In the genomic region with DNA sequence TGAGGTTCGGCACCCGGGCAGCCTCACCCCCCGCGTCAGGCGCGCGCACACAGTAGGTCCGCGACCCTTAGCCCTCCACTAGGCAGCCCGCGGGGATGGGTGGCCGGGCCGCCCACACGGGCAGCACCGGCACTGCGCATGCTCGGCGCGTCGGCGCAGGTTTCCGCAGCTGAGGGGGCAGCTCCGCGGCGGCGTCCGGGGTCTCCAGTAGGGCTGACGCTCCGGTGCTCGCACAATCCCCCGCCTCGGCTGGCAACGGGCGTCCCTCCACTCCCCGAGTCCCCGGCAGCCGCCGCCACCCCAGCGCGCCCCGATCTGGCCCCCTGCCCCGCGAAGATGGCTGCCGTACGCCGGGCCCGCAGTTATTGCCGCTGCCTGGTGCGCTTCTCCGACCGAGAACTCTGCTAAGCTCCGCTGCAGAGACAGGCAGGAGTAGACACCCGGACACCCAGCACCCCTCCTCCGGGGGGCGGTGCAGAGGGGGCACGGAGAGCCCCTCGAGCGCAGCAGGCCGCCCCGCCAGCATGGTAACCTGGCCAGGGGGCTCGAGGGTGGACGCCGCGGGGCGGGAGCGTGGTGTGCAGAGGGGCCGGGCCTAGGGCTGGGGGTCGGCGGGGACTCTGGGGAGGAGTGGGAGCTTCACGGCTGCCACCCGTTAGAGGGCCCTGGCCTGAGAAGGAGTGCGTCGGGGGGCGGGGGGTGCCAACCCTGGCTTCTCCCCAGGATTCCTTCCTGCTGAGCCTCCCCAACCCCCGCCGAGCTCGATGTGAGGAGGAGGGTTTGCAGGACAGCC, we compare ENCODE assay signal across 1 cellular context.
TF ChIP-seq lines count a peak whose summit lies in the region.

TSS of gene FBXO9 (plus strand) at position 139 of the 793 bp plus-strand sequence. CDS start at position 525, 386 bp downstream.

TF ChIP-seq in HepG2, 621 proteins besides CTCF, POLR2A, EP300 and RAD21 (continued from another document and continues in another):
- TF ChIP-seq ZNF770 (CRISPR knock-in tag; IDR thresholded peaks at IDR 0.05): peak; percentile 23; the same call in 1 of the 2 replicates
- no peak for TF ChIP-seq IKZF1 (IDR thresholded peaks at IDR 0.05)
- TF ChIP-seq ZNF550 (CRISPR knock-in tag; IDR thresholded peaks at IDR 0.05; ENCODE audit: borderline replicate concordance): peak; percentile 62; the same call in 1 of the 2 replicates
- TF ChIP-seq DR1 (CRISPR knock-in tag; IDR thresholded peaks at IDR 0.05): no peak
- TF ChIP-seq ZNF567 (CRISPR knock-in tag; IDR thresholded peaks at IDR 0.05; ENCODE audit: borderline replicate concordance): peak; percentile 93; the same call in 1 of the 2 replicates
- TF ChIP-seq KMT2A (CRISPR knock-in tag; IDR thresholded peaks at IDR 0.05): 0 out of 2 replicates have a peak, but pooled peaks have one; percentile 71
- TF ChIP-seq, protein P1, sequence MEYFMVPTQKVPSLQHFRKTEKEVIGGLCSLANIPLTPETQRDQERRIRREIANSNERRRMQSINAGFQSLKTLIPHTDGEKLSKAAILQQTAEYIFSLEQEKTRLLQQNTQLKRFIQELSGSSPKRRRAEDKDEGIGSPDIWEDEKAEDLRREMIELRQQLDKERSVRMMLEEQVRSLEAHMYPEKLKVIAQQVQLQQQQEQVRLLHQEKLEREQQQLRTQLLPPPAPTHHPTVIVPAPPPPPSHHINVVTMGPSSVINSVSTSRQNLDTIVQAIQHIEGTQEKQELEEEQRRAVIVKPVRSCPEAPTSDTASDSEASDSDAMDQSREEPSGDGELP (IDR thresholded peaks at IDR 0.05; ENCODE audit: borderline replicate concordance, low read depth): no peak
- peak; percentile 88; the same call in 1 of the 2 replicates for TF ChIP-seq ZNF674 (CRISPR knock-in tag; IDR thresholded peaks at IDR 0.05; ENCODE audit: low read depth)
- TF ChIP-seq NFATC3 (CRISPR knock-in tag; IDR thresholded peaks at IDR 0.05): peak; percentile 28; the same call in 1 of the 2 replicates
- peak; percentile 51 for TF ChIP-seq DNMT1 (CRISPR knock-in tag; IDR thresholded peaks at IDR 0.05)
- TF ChIP-seq IRF2 (CRISPR knock-in tag; IDR thresholded peaks at IDR 0.05): peak; percentile 13; the same call in 1 of the 2 replicates
- TF ChIP-seq REPIN1 (CRISPR knock-in tag; IDR thresholded peaks at IDR 0.05; ENCODE audit: borderline replicate concordance, low read depth): peak; percentile 24
- peak; percentile 57; the same call in 1 of the 2 replicates for TF ChIP-seq CAMTA2 (CRISPR knock-in tag; IDR thresholded peaks at IDR 0.05; ENCODE audit: borderline replicate concordance)
- no peak; the same call in 1 of the 2 replicates for TF ChIP-seq POGK (CRISPR knock-in tag; conservative IDR thresholded peaks at IDR 0.05)
- TF ChIP-seq MEIS1 (CRISPR knock-in tag; IDR thresholded peaks at IDR 0.05; ENCODE audit: borderline replicate concordance): no peak; the same call in 1 of the 2 replicates
- TF ChIP-seq ZFP1 (CRISPR knock-in tag; IDR thresholded peaks at IDR 0.05): no peak
- no peak for TF ChIP-seq TBX3 (IDR thresholded peaks at IDR 0.05; ENCODE audit: borderline replicate concordance)
- TF ChIP-seq SNAI1 (CRISPR knock-in tag; IDR thresholded peaks at IDR 0.05; ENCODE audit: borderline replicate concordance): no peak
- TF ChIP-seq CBFB (CRISPR knock-in tag; IDR thresholded peaks at IDR 0.05): no peak; the same call in 1 of the 2 replicates
- TF ChIP-seq, protein P2, sequence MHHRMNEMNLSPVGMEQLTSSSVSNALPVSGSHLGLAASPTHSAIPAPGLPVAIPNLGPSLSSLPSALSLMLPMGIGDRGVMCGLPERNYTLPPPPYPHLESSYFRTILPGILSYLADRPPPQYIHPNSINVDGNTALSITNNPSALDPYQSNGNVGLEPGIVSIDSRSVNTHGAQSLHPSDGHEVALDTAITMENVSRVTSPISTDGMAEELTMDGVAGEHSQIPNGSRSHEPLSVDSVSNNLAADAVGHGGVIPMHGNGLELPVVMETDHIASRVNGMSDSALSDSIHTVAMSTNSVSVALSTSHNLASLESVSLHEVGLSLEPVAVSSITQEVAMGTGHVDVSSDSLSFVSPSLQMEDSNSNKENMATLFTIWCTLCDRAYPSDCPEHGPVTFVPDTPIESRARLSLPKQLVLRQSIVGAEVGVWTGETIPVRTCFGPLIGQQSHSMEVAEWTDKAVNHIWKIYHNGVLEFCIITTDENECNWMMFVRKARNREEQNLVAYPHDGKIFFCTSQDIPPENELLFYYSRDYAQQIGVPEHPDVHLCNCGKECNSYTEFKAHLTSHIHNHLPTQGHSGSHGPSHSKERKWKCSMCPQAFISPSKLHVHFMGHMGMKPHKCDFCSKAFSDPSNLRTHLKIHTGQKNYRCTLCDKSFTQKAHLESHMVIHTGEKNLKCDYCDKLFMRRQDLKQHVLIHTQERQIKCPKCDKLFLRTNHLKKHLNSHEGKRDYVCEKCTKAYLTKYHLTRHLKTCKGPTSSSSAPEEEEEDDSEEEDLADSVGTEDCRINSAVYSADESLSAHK (CRISPR knock-in tag; IDR thresholded peaks at IDR 0.05; ENCODE audit: borderline replicate concordance): no peak
- TF ChIP-seq CENPT (CRISPR knock-in tag; IDR thresholded peaks at IDR 0.05; ENCODE audit: low read depth): no peak
- TF ChIP-seq MAF1 (CRISPR knock-in tag; IDR thresholded peaks at IDR 0.05; ENCODE audit: borderline replicate concordance): peak; percentile 16; the same call in 1 of the 2 replicates
- peak; percentile 38; the same call in 1 of the 2 replicates for TF ChIP-seq SALL2 (CRISPR knock-in tag; IDR thresholded peaks at IDR 0.05)
- TF ChIP-seq ZNF556 (CRISPR knock-in tag; IDR thresholded peaks at IDR 0.05; ENCODE audit: borderline replicate concordance): peak; percentile 64; the same call in 1 of the 2 replicates
- 0 out of 2 replicates have a peak, but pooled peaks have one; percentile 66 for TF ChIP-seq FLYWCH1 (CRISPR knock-in tag; IDR thresholded peaks at IDR 0.05)
- TF ChIP-seq ZNF30 (CRISPR knock-in tag; IDR thresholded peaks at IDR 0.05): peak; percentile 75; the same call in 1 of the 2 replicates
- TF ChIP-seq, protein P3, sequence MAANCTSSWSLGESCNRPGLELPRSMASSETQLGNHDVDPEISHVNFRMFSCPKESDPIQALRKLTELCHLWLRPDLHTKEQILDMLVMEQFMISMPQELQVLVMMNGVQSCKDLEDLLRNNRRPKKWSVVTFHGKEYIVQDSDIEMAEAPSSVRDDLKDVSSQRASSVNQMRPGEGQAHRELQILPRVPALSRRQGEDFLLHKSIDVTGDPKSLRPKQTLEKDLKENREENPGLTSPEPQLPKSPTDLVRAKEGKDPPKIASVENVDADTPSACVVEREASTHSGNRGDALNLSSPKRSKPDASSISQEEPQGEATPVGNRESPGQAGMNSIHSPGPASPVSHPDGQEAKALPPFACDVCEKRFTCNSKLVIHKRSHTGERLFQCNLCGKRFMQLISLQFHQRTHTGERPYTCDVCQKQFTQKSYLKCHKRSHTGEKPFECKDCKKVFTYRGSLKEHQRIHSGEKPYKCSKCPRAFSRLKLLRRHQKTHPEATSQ (CRISPR knock-in tag; IDR thresholded peaks at IDR 0.05; ENCODE audit: borderline replicate concordance): peak; percentile 83
- TF ChIP-seq RBFOX2 (IDR thresholded peaks at IDR 0.05; ENCODE audit: low read depth, low read length): peak; percentile 94
- no peak for TF ChIP-seq ATM (IDR thresholded peaks at IDR 0.05; ENCODE audit: borderline replicate concordance)
- TF ChIP-seq KAT8 (CRISPR knock-in tag; IDR thresholded peaks at IDR 0.05): no peak; the same call in 1 of the 2 replicates
- TF ChIP-seq, protein P4, sequence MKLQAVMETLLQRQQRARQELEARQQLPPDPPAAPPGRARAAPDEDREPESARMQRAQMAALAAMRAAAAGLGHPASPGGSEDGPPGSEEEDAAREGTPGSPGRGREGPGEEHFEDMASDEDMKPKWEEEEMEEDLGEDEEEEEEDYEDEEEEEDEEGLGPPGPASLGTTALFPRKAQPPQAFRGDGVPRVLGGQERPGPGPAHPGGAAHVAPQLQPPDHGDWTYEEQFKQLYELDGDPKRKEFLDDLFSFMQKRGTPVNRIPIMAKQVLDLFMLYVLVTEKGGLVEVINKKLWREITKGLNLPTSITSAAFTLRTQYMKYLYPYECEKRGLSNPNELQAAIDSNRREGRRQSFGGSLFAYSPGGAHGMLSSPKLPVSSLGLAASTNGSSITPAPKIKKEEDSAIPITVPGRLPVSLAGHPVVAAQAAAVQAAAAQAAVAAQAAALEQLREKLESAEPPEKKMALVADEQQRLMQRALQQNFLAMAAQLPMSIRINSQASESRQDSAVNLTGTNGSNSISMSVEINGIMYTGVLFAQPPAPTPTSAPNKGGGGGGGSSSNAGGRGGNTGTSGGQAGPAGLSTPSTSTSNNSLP (IDR thresholded peaks at IDR 0.05; ENCODE audit: low read depth, low read length): no peak
- no peak for TF ChIP-seq HMG20A (CRISPR knock-in tag; IDR thresholded peaks at IDR 0.05; ENCODE audit: borderline replicate concordance)
- no peak for TF ChIP-seq TSC22D2 (CRISPR knock-in tag; IDR thresholded peaks at IDR 0.05; ENCODE audit: borderline replicate concordance)
- TF ChIP-seq NCOA2 (CRISPR knock-in tag; IDR thresholded peaks at IDR 0.05): peak; percentile 14; the same call in 1 of the 2 replicates
- TF ChIP-seq, protein P5, sequence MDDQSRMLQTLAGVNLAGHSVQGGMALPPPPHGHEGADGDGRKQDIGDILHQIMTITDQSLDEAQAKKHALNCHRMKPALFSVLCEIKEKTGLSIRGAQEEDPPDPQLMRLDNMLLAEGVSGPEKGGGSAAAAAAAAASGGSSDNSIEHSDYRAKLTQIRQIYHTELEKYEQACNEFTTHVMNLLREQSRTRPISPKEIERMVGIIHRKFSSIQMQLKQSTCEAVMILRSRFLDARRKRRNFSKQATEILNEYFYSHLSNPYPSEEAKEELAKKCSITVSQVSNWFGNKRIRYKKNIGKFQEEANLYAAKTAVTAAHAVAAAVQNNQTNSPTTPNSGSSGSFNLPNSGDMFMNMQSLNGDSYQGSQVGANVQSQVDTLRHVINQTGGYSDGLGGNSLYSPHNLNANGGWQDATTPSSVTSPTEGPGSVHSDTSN (CRISPR knock-in tag; IDR thresholded peaks at IDR 0.05; ENCODE audit: borderline replicate concordance): 0 out of 2 replicates have a peak, but pooled peaks have one; percentile 12
- TF ChIP-seq, protein P6, sequence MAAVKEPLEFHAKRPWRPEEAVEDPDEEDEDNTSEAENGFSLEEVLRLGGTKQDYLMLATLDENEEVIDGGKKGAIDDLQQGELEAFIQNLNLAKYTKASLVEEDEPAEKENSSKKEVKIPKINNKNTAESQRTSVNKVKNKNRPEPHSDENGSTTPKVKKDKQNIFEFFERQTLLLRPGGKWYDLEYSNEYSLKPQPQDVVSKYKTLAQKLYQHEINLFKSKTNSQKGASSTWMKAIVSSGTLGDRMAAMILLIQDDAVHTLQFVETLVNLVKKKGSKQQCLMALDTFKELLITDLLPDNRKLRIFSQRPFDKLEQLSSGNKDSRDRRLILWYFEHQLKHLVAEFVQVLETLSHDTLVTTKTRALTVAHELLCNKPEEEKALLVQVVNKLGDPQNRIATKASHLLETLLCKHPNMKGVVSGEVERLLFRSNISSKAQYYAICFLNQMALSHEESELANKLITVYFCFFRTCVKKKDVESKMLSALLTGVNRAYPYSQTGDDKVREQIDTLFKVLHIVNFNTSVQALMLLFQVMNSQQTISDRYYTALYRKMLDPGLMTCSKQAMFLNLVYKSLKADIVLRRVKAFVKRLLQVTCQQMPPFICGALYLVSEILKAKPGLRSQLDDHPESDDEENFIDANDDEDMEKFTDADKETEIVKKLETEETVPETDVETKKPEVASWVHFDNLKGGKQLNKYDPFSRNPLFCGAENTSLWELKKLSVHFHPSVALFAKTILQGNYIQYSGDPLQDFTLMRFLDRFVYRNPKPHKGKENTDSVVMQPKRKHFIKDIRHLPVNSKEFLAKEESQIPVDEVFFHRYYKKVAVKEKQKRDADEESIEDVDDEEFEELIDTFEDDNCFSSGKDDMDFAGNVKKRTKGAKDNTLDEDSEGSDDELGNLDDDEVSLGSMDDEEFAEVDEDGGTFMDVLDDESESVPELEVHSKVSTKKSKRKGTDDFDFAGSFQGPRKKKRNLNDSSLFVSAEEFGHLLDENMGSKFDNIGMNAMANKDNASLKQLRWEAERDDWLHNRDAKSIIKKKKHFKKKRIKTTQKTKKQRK (IDR thresholded peaks at IDR 0.05; ENCODE audit: low read length): no peak
- 0 out of 2 replicates have a peak, but pooled peaks have one; percentile 64 for TF ChIP-seq ZNF33B (CRISPR knock-in tag; IDR thresholded peaks at IDR 0.05)
- no peak for TF ChIP-seq RELA (CRISPR knock-in tag; IDR thresholded peaks at IDR 0.05)
- no peak for TF ChIP-seq TCF7 (IDR thresholded peaks at IDR 0.05; ENCODE audit: low read depth)
- TF ChIP-seq ZNF720 (CRISPR knock-in tag; IDR thresholded peaks at IDR 0.05): no peak
- TF ChIP-seq ZNF329 (CRISPR knock-in tag; IDR thresholded peaks at IDR 0.05; ENCODE audit: low read depth): peak; percentile 30; the same call in 1 of the 2 replicates
- peak; percentile 62; the same call in 1 of the 2 replicates for TF ChIP-seq KDM3A (CRISPR knock-in tag; IDR thresholded peaks at IDR 0.05; ENCODE audit: low read depth)
- TF ChIP-seq DRAP1 (CRISPR knock-in tag; IDR thresholded peaks at IDR 0.05): no peak
- peak; percentile 80; the same call in 1 of the 2 replicates for TF ChIP-seq TOPORS (CRISPR knock-in tag; IDR thresholded peaks at IDR 0.05)
- peak; percentile 100 for TF ChIP-seq ZKSCAN1 (IDR thresholded peaks at IDR 0.05; ENCODE audit: low read length)
- TF ChIP-seq SNAPC2 (CRISPR knock-in tag; IDR thresholded peaks at IDR 0.05): peak; percentile 72; the same call in 1 of the 2 replicates
